30 cellular contexts compared by ENCODE assay signal in genomic region chr16:56798955-56799354, GRCh38.
"Had no signal": no experiment of that assay in that cellular context is flagged by ENCODE, and none has a peak within 500 bp of the region (broad histone marks: within the 10 kb centered on the region; RNA-seq: fewer than 3 reads in every experiment).

No MANE protein-coding gene starts in this region.

- FAIRE-seq: islet of Langerhans, kidney, pancreas had no signal

- H3K36me3 ChIP-seq: lower lobe of right lung, neural progenitor cell, pancreas, prostate gland, tibial nerve, uterus had no signal

- H3K27me3 ChIP-seq: left lung, neural progenitor cell, neutrophil, pancreas, tibial nerve, uterus had no signal

- H3K4me1 ChIP-seq: left lung, lower lobe of right lung, pancreas, prostate gland, tibial nerve, uterus had no signal

- ATAC-seq: left colon; left lung; lower lobe of right lung; natural killer cell; pancreas; right cardiac atrium; stimulated activated memory B cell treated with anti-CD40 and anti-IgM and Interleukin-4, amounts not matched to agents 10 μg/mL and 1 μg/mL and 100 μg/mL, for 72 hours; stimulated activated naive CD8-positive, alpha-beta T cell treated with anti-CD3 and anti-CD28 coated beads, Interleukin-15, amount 100 ng/mL, for 72 hours had no signal

- H3K9ac ChIP-seq: neural progenitor cell had no signal

- H3K4me2 ChIP-seq: neural progenitor cell, smooth muscle cell had no signal

- H3K9me3 ChIP-seq: left lung, lower lobe of right lung, neutrophil, pancreas, prostate gland, tibial nerve, uterus had no signal

- H3K27ac ChIP-seq: left lung, lower lobe of right lung, neural progenitor cell, neutrophil, pancreas, prostate gland, tibial nerve, uterus had no signal

- DNase-seq: hypothalamus; immature natural killer cell; kidney; left colon; left lung; lower lobe of right lung; mesendoderm; naive B cell; natural killer cell; nephron progenitor cell; occipital lobe; pancreas; posterior cingulate gyrus; retina; right cardiac atrium; stimulated activated CD4-positive, alpha-beta T cell treated with anti-CD3 and anti-CD28 coated beads, Interleukin-1b, Interleukin-23, amount 100 ng/mL, for 48 hours; stimulated activated CD4-positive, alpha-beta T cell treated with anti-CD3 and anti-CD28 coated beads, Interleukin-2, amount 100 ng/mL, for 48 hours; stimulated activated CD4-positive, alpha-beta T cell treated with anti-CD3 and anti-CD28 coated beads, Interleukin-4, amount 100 ng/mL, for 4 hours; stimulated activated CD8-positive, alpha-beta memory T cell treated with anti-CD3 and anti-CD28 coated beads, Interleukin-4, amount 100 ng/mL, for 48 hours; stimulated activated naive CD4-positive, alpha-beta T cell treated with Interleukin-2 at 50 U/mL for 16 hours; stimulated activated naive CD8-positive, alpha-beta T cell treated with anti-CD3 and anti-CD28 coated beads, Interleukin-15, amount 100 ng/mL, for 72 hours; substantia nigra; uterus had no signal

- H3K4me3 ChIP-seq: left lung, lower lobe of right lung, neural progenitor cell, pancreas, prostate gland, smooth muscle cell, tibial nerve, uterus had no signal

- H2AFZ ChIP-seq: neural progenitor cell had no signal
